11 cellular contexts compared by ENCODE assay signal in genomic region chr5:177363565-177363964, GRCh38. TPM values are rescaled to one million over a fixed set of nuclear protein-coding genes. Genes with fewer than 3 reads are reported as not detected.
DNase-seq lines count a peak whose midpoint lies in the region; ATAC-seq lines count a peak whose summit lies in the region.
"Had no signal": no experiment of that assay in that cellular context is flagged by ENCODE, and none has a peak within 500 bp of the region (broad histone marks: within the 10 kb centered on the region; RNA-seq: fewer than 3 reads in every experiment).

No MANE protein-coding gene starts in this region.

- no peaks in the 10 kb centered on the region for H3K9me3 ChIP-seq in iPS-18c (ENCODE audit: control insufficient read depth, insufficient read depth, low read length)

- H3K36me3 Mint-ChIP-seq in activated CD4-positive, alpha-beta T cell treated with anti-CD3 and anti-CD28 coated beads for 36 hours (ENCODE audit: low read depth): peaks cover 21% of the 10 kb centered on the region
- peaks cover 56% of the 10 kb centered on the region for H3K36me3 Mint-ChIP-seq in activated CD8-positive, alpha-beta T cell treated with anti-CD3 and anti-CD28 coated beads, Interleukin-2, amount 10 ng/mL, durations not matched to agents 7 days and 5 days (ENCODE audit: low read depth)
- H3K36me3 Mint-ChIP-seq in stimulated activated memory B cell treated with anti-CD40 and anti-IgM and Interleukin-4, amounts not matched to agents 10 μg/mL and 1 μg/mL and 100 μg/mL, for 72 hours: peaks cover 27% of the 10 kb centered on the region

- POLR2A ChIA-PET in activated CD4-positive, alpha-beta T cell treated with anti-CD3 and anti-CD28 coated beads for 36 hours (lab: Charles Lee): no interaction called here
- POLR2A ChIA-PET in activated CD8-positive, alpha-beta T cell treated with anti-CD3 and anti-CD28 coated beads, Interleukin-2, amount 10 ng/mL, durations not matched to agents 7 days and 5 days (lab: Charles Lee): interaction anchor here (1.0 to 1.6 kb wide), 3 partner anchors 11 to 54 kb away, joined by 3 to 4 read pairs (median 3); no protein-coding TSS in a partner anchor

- intact Hi-C loops in activated CD4-positive, alpha-beta T cell treated with anti-CD3 and anti-CD28 coated beads for 36 hours (cut with DNase I, micrococcal nuclease): loop anchor here (1.0 to 2.0 kb wide), 5 partner anchors 27 to 135 kb away; no protein-coding TSS in a partner anchor

- no peaks in the 10 kb centered on the region for H3K9me3 Mint-ChIP-seq in activated CD4-positive, alpha-beta T cell treated with anti-CD3 and anti-CD28 coated beads for 36 hours (ENCODE audit: low read depth)
- no peaks in the 10 kb centered on the region for H3K9me3 Mint-ChIP-seq in activated CD8-positive, alpha-beta T cell treated with anti-CD3 and anti-CD28 coated beads, Interleukin-2, amount 10 ng/mL, durations not matched to agents 7 days and 5 days (ENCODE audit: insufficient read depth)
- no peaks in the 10 kb centered on the region for H3K9me3 Mint-ChIP-seq in stimulated activated memory B cell treated with anti-CD40 and anti-IgM and Interleukin-4, amounts not matched to agents 10 μg/mL and 1 μg/mL and 100 μg/mL, for 72 hours

- no peak for ATAC-seq in activated CD4-positive, alpha-beta T cell treated with anti-CD3 and anti-CD28 coated beads for 36 hours
- no peak for ATAC-seq in activated CD8-positive, alpha-beta T cell treated with anti-CD3 and anti-CD28 coated beads, Interleukin-2, amount 10 ng/mL, durations not matched to agents 7 days and 5 days
- no peak for ATAC-seq in stimulated activated memory B cell treated with anti-CD40 and anti-IgM and Interleukin-4, amounts not matched to agents 10 μg/mL and 1 μg/mL and 100 μg/mL, for 72 hours
- ATAC-seq in GM21723 (IDR thresholded peaks at IDR 0.05; ENCODE audit: unreplicated experiment): no peak
- no peak for ATAC-seq in GM18517 (IDR thresholded peaks at IDR 0.05; ENCODE audit: unreplicated experiment)

- peak overlapping the region; percentile 67 for H3K4me3 Mint-ChIP-seq in activated CD4-positive, alpha-beta T cell treated with anti-CD3 and anti-CD28 coated beads for 36 hours
- peak overlapping the region; percentile 79 for H3K4me3 Mint-ChIP-seq in activated CD8-positive, alpha-beta T cell treated with anti-CD3 and anti-CD28 coated beads, Interleukin-2, amount 10 ng/mL, durations not matched to agents 7 days and 5 days
- H3K4me3 Mint-ChIP-seq in stimulated activated memory B cell treated with anti-CD40 and anti-IgM and Interleukin-4, amounts not matched to agents 10 μg/mL and 1 μg/mL and 100 μg/mL, for 72 hours: peak overlapping the region; percentile 75

- no peak overlapping the region for H3K27ac Mint-ChIP-seq in activated CD4-positive, alpha-beta T cell treated with anti-CD3 and anti-CD28 coated beads for 36 hours
- no peak overlapping the region for H3K27ac Mint-ChIP-seq in activated CD8-positive, alpha-beta T cell treated with anti-CD3 and anti-CD28 coated beads, Interleukin-2, amount 10 ng/mL, durations not matched to agents 7 days and 5 days
- no peak overlapping the region for H3K27ac Mint-ChIP-seq in stimulated activated memory B cell treated with anti-CD40 and anti-IgM and Interleukin-4, amounts not matched to agents 10 μg/mL and 1 μg/mL and 100 μg/mL, for 72 hours

- H3K27me3 Mint-ChIP-seq in activated CD4-positive, alpha-beta T cell treated with anti-CD3 and anti-CD28 coated beads for 36 hours: no peaks in the 10 kb centered on the region
- H3K27me3 Mint-ChIP-seq in activated CD8-positive, alpha-beta T cell treated with anti-CD3 and anti-CD28 coated beads, Interleukin-2, amount 10 ng/mL, durations not matched to agents 7 days and 5 days (ENCODE audit: low read depth): no peaks in the 10 kb centered on the region
- H3K27me3 Mint-ChIP-seq in stimulated activated memory B cell treated with anti-CD40 and anti-IgM and Interleukin-4, amounts not matched to agents 10 μg/mL and 1 μg/mL and 100 μg/mL, for 72 hours: no peaks in the 10 kb centered on the region

- peak overlapping the region; percentile 72; the same call in 1 of the 2 replicates for H3K4me3 ChIP-seq in iPS-18c (ENCODE audit: insufficient read depth, low read depth, low read length)

- peaks cover 76% of the 10 kb centered on the region for H3K4me1 Mint-ChIP-seq in activated CD4-positive, alpha-beta T cell treated with anti-CD3 and anti-CD28 coated beads for 36 hours
- peaks cover 75% of the 10 kb centered on the region for H3K4me1 Mint-ChIP-seq in activated CD8-positive, alpha-beta T cell treated with anti-CD3 and anti-CD28 coated beads, Interleukin-2, amount 10 ng/mL, durations not matched to agents 7 days and 5 days (ENCODE audit: low read depth)
- H3K4me1 Mint-ChIP-seq in stimulated activated memory B cell treated with anti-CD40 and anti-IgM and Interleukin-4, amounts not matched to agents 10 μg/mL and 1 μg/mL and 100 μg/mL, for 72 hours: peaks cover 85% of the 10 kb centered on the region

- CTCF ChIA-PET in activated CD4-positive, alpha-beta T cell treated with anti-CD3 and anti-CD28 coated beads for 36 hours (lab: Charles Lee): interaction anchor here (1.2 to 2.3 kb wide), 6 partner anchors 9 to 92 kb away, joined by 3 to 9 read pairs (median 4); no protein-coding TSS in a partner anchor
- CTCF ChIA-PET in activated CD8-positive, alpha-beta T cell treated with anti-CD3 and anti-CD28 coated beads, Interleukin-2, amount 10 ng/mL, durations not matched to agents 7 days and 5 days (lab: Charles Lee): interaction anchor here (0.9 to 4.0 kb wide), 5 partner anchors 19 to 92 kb away, joined by 3 to 23 read pairs (median 4); no protein-coding TSS in a partner anchor

- DNase-seq in activated CD4-positive, alpha-beta T cell treated with anti-CD3 and anti-CD28 coated beads for 36 hours: no peak
- no peak for DNase-seq in activated CD4-positive, alpha-beta T cell treated with anti-CD3 and anti-CD28 coated beads, Interleukin-2, amount 50 U/mL, for 1 hour
- DNase-seq in activated CD8-positive, alpha-beta T cell treated with anti-CD3 and anti-CD28 coated beads, Interleukin-2, amount 10 ng/mL, durations not matched to agents 7 days and 5 days: no peak
- no peak for DNase-seq in foreskin melanocyte
- DNase-seq: cerebellar nuclear complex had no signal

RNA-seq across cellular contexts. Expression of gene RGS14, which starts 5.8 kb away (rescaled TPM):
- total RNA-seq in activated CD4-positive, alpha-beta T cell treated with anti-CD3 and anti-CD28 coated beads for 36 hours: 10 to 100 TPM; 43.8 to 62.0 TPM
- 100 to 1,000 TPM; 112 to 117 TPM for total RNA-seq in activated CD8-positive, alpha-beta T cell treated with anti-CD3 and anti-CD28 coated beads, Interleukin-2, amount 10 ng/mL, durations not matched to agents 7 days and 5 days

RNA-seq across cellular contexts. Expression of gene LMAN2, which starts 12.1 kb away (rescaled TPM):
- total RNA-seq in activated CD4-positive, alpha-beta T cell treated with anti-CD3 and anti-CD28 coated beads for 36 hours: 10 to 100 TPM; 74.5 to 92.1 TPM
- 100 to 1,000 TPM; 119 to 127 TPM for total RNA-seq in activated CD8-positive, alpha-beta T cell treated with anti-CD3 and anti-CD28 coated beads, Interleukin-2, amount 10 ng/mL, durations not matched to agents 7 days and 5 days

RNA-seq across cellular contexts. Expression of gene SLC34A1, which starts 20.7 kb away (rescaled TPM):
- under 1 TPM in 1 of 2 experiments, not detected in 1; 0.14 TPM for total RNA-seq in activated CD4-positive, alpha-beta T cell treated with anti-CD3 and anti-CD28 coated beads for 36 hours
- 1 to 10 TPM; 2.0 to 2.1 TPM for total RNA-seq in activated CD8-positive, alpha-beta T cell treated with anti-CD3 and anti-CD28 coated beads, Interleukin-2, amount 10 ng/mL, durations not matched to agents 7 days and 5 days
- total RNA-seq: pulmonary artery endothelial cell had no signal

RNA-seq across cellular contexts. Expression of gene PFN3, which starts 36.9 kb away (rescaled TPM):
- total RNA-seq in activated CD4-positive, alpha-beta T cell treated with anti-CD3 and anti-CD28 coated beads for 36 hours: not detected
- total RNA-seq in activated CD8-positive, alpha-beta T cell treated with anti-CD3 and anti-CD28 coated beads, Interleukin-2, amount 10 ng/mL, durations not matched to agents 7 days and 5 days: not detected
- total RNA-seq: pulmonary artery endothelial cell, SK-MEL-5 had no signal

RNA-seq across cellular contexts. Expression of gene F12, which starts 45.8 kb away (rescaled TPM):
- total RNA-seq in activated CD4-positive, alpha-beta T cell treated with anti-CD3 and anti-CD28 coated beads for 36 hours: 1 to 10 TPM; 3.4 to 4.9 TPM
- 1 to 10 TPM; 3.2 to 3.5 TPM for total RNA-seq in activated CD8-positive, alpha-beta T cell treated with anti-CD3 and anti-CD28 coated beads, Interleukin-2, amount 10 ng/mL, durations not matched to agents 7 days and 5 days
